In genomic region chr11:67287355-67288197, GRCh38 we compare ENCODE assay signal across 8 cellular contexts. TPM values are rescaled to one million over a fixed set of nuclear protein-coding genes. Genes with fewer than 3 reads are reported as not detected.
DNase-seq lines count a peak whose midpoint lies in the region; ATAC-seq, FAIRE-seq and TF ChIP-seq lines count a peak whose summit lies in the region.

No MANE protein-coding gene starts in this region.

- no peak for TF ChIP-seq CTCF in RWPE1 (conservative IDR thresholded peaks at IDR 0.05; ENCODE audit: low read depth)
- TF ChIP-seq CTCF in endodermal cell (conservative IDR thresholded peaks at IDR 0.05): no peak
- TF ChIP-seq CTCF in osteocyte (IDR thresholded peaks at IDR 0.05): no peak

- H3K9me3 ChIP-seq in endodermal cell (ENCODE audit: control insufficient read depth, low read length): peaks cover under 1% of the 10 kb centered on the region

- peak overlapping the region; percentile 82 for H3K4me3 ChIP-seq in endodermal cell (ENCODE audit: low read length)

- H3K9ac ChIP-seq in endodermal cell (ENCODE audit: extremely low read depth, low read length, poor library complexity, severe bottlenecking): no peak overlapping the region

- CTCF ChIA-PET in RWPE1 (lab: Yijun Ruan, JAX): interaction anchor here (0.6 to 2.7 kb wide), 3 partner anchors 17 to 95 kb away, joined by 4 to 13 read pairs (median 9); no protein-coding TSS in a partner anchor

- no peak for FAIRE-seq in GM19239 (lab: Jason Lieb, UNC)

- peak; percentile 28 for DNase-seq in GDM1 (lab: John Stamatoyannopoulos, UW)
- no peak for DNase-seq in RWPE1 (ENCODE audit: low spot score)
- no peak for DNase-seq in endodermal cell
- no peak for DNase-seq in osteocyte (ENCODE audit: extremely low spot score, unreplicated experiment)
- no peak for DNase-seq in GM19239 (ENCODE audit: insufficient read length, low spot score)

- H3K9me3 Mint-ChIP-seq in endodermal cell (no peaks in the 10 kb centered on the region), osteocyte (ENCODE audit: unreplicated experiment) (no peaks in the 10 kb centered on the region)

- H3K36me3 Mint-ChIP-seq in endodermal cell (ENCODE audit: low read depth) (peaks cover 35% of the 10 kb centered on the region), osteocyte (ENCODE audit: unreplicated experiment) (peaks cover 3% of the 10 kb centered on the region)

- peak overlapping the region; percentile 91 for H3K27ac Mint-ChIP-seq in endodermal cell
- H3K27ac Mint-ChIP-seq in osteocyte (ENCODE audit: unreplicated experiment): peak overlapping the region; percentile 93

- H3K27ac ChIP-seq in RWPE1 (peak overlapping the region; percentile 98), endodermal cell (ENCODE audit: low read depth, low read length) (peak overlapping the region; percentile 89)

- H3K4me3 Mint-ChIP-seq in endodermal cell: peak overlapping the region; percentile 62
- peak overlapping the region; percentile 76 for H3K4me3 Mint-ChIP-seq in osteocyte (ENCODE audit: unreplicated experiment)

- ATAC-seq in HG03045 (IDR thresholded peaks at IDR 0.05; ENCODE audit: unreplicated experiment) (no peak), GM19324 (IDR thresholded peaks at IDR 0.05; ENCODE audit: low FRiP score, unreplicated experiment) (no peak), HG03159 (IDR thresholded peaks at IDR 0.05; ENCODE audit: unreplicated experiment) (no peak)

- H3K27me3 Mint-ChIP-seq in endodermal cell (ENCODE audit: insufficient read depth) (no peaks in the 10 kb centered on the region), osteocyte (ENCODE audit: unreplicated experiment) (no peaks in the 10 kb centered on the region)

- WGBS in endodermal cell (ENCODE audit: insufficient coverage in 1 of 2, insufficient read length in 1 of 2), 2 experiments: 92 to 96% methylated on average over 12 to 14 of the region's 14 CpGs

- no peaks in the 10 kb centered on the region for H3K27me3 ChIP-seq in endodermal cell (ENCODE audit: control insufficient read depth, insufficient read depth, low read length, poor library complexity, severe bottlenecking)

- no peaks in the 10 kb centered on the region for H3K4me1 ChIP-seq in endodermal cell (ENCODE audit: control insufficient read depth, insufficient read depth, low read length)

- POLR2A ChIA-PET in RWPE1 (lab: Yijun Ruan, JAX; ENCODE audit: low non-redundant PET): no interaction called here

- H3K36me3 ChIP-seq in endodermal cell (ENCODE audit: control insufficient read depth, insufficient read depth, low read length): peaks cover 28% of the 10 kb centered on the region

- peaks cover 10% of the 10 kb centered on the region for H3K4me1 Mint-ChIP-seq in endodermal cell
- peaks cover 30% of the 10 kb centered on the region for H3K4me1 Mint-ChIP-seq in osteocyte (ENCODE audit: unreplicated experiment)

RNA-seq across cellular contexts. Expression of gene ANKRD13D, which starts 1.5 kb away (rescaled TPM):
- total RNA-seq in endodermal cell (10 to 100 TPM; 56.6 to 58.6 TPM), osteocyte (54.3 and 56.2 TPM in 2 replicates)
- polyA plus RNA-seq in endodermal cell (2013, experiment 1 of 2): 30.0 TPM
- polyA plus RNA-seq in endodermal cell (2013, experiment 2 of 2): 27.5 TPM

RNA-seq across cellular contexts. Expression of gene SSH3, which starts 15.8 kb away (rescaled TPM):
- 10 to 100 TPM; 39.1 to 44.4 TPM for total RNA-seq in endodermal cell
- polyA plus RNA-seq in endodermal cell (2013, experiment 1 of 2): 22.0 TPM
- polyA plus RNA-seq in endodermal cell (2013, experiment 2 of 2): 16.0 TPM
- total RNA-seq in osteocyte: 28.5 and 28.6 TPM in 2 replicates

RNA-seq across cellular contexts. Expression of gene GRK2, which starts 21.3 kb away (rescaled TPM):
- total RNA-seq in endodermal cell: 10 to 100 TPM; 58.0 to 61.7 TPM
- polyA plus RNA-seq in endodermal cell (2013, experiment 1 of 2): 43.5 TPM
- polyA plus RNA-seq in endodermal cell (2013, experiment 2 of 2): 39.5 TPM
- total RNA-seq in osteocyte: 41.5 and 45.0 TPM in 2 replicates
